Comparison of ENCODE assay signal across 1 cellular context in the genomic region with DNA sequence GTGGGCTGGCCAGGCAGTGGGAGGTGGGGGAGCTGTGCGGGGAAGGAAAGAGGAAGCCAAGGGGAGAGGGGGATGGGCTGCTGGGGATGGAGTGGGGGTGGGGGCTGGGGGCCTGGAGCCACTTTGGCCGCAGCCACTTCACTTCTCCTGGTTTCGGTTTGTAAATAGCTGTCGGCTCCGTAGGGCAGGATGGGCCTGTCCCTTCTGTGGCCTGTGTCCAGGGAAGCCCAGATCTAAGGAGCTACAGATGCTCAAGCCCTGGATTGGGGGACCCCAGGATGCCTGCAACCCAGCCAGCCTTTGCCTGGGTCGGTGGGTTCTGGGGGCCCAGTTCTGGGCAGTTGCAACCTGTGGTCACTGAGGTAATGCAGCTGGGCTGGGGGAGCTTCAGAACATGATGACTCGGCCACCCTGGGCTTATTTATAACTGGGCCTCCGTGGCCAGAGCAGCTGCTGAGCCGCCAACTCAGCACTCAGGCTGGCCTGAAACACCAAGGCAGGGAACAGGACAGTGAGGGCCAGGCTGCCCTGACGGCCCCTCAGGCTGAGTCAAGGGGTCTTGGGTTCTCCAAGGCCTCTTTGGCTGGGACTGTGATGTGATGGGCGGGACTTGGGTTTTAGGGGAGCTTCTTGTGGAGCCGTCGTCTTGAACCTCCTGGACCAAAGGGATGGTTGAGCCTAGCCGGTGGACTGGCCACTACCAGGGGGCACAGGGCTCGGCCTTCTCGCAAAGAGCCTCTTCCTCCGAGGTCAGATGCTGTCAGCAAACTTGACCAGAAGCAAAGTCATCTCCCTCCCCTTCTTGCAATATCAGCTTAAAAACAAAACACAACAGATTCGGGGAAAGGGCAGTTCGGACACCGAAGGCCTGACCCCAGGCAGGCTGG.
TF ChIP-seq lines count a peak whose summit lies in the region.

No MANE protein-coding gene starts in this region.

TF ChIP-seq in GM23338, 12 proteins besides CTCF, POLR2A, EP300 and RAD21 (continued from another document):
- TF ChIP-seq, protein P1, sequence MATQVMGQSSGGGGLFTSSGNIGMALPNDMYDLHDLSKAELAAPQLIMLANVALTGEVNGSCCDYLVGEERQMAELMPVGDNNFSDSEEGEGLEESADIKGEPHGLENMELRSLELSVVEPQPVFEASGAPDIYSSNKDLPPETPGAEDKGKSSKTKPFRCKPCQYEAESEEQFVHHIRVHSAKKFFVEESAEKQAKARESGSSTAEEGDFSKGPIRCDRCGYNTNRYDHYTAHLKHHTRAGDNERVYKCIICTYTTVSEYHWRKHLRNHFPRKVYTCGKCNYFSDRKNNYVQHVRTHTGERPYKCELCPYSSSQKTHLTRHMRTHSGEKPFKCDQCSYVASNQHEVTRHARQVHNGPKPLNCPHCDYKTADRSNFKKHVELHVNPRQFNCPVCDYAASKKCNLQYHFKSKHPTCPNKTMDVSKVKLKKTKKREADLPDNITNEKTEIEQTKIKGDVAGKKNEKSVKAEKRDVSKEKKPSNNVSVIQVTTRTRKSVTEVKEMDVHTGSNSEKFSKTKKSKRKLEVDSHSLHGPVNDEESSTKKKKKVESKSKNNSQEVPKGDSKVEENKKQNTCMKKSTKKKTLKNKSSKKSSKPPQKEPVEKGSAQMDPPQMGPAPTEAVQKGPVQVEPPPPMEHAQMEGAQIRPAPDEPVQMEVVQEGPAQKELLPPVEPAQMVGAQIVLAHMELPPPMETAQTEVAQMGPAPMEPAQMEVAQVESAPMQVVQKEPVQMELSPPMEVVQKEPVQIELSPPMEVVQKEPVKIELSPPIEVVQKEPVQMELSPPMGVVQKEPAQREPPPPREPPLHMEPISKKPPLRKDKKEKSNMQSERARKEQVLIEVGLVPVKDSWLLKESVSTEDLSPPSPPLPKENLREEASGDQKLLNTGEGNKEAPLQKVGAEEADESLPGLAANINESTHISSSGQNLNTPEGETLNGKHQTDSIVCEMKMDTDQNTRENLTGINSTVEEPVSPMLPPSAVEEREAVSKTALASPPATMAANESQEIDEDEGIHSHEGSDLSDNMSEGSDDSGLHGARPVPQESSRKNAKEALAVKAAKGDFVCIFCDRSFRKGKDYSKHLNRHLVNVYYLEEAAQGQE (IDR thresholded peaks at IDR 0.05; ENCODE audit: unreplicated experiment) = no peak
- TF ChIP-seq STAT1 (IDR thresholded peaks at IDR 0.05; ENCODE audit: unreplicated experiment) (no peak), CREB1 (CRISPR knock-in tag; IDR thresholded peaks at IDR 0.05; ENCODE audit: low read depth) (no peak), JUNB (IDR thresholded peaks at IDR 0.05; ENCODE audit: unreplicated experiment) (no peak), POLR2AphosphoS5 (IDR thresholded peaks at IDR 0.05; ENCODE audit: low read depth) (no peak), EZH2 (IDR thresholded peaks at IDR 0.05; ENCODE audit: low read depth, unreplicated experiment) (no peak), ZNF114 (CRISPR knock-in tag; IDR thresholded peaks at IDR 0.05) (no peak), ZNF331 (CRISPR knock-in tag; IDR thresholded peaks at IDR 0.05; ENCODE audit: low read depth) (no peak), ZNF462 (CRISPR knock-in tag; IDR thresholded peaks at IDR 0.05) (no peak), NANOG (IDR thresholded peaks at IDR 0.05; ENCODE audit: borderline replicate concordance) (no peak)
- TF ChIP-seq, protein P2, sequence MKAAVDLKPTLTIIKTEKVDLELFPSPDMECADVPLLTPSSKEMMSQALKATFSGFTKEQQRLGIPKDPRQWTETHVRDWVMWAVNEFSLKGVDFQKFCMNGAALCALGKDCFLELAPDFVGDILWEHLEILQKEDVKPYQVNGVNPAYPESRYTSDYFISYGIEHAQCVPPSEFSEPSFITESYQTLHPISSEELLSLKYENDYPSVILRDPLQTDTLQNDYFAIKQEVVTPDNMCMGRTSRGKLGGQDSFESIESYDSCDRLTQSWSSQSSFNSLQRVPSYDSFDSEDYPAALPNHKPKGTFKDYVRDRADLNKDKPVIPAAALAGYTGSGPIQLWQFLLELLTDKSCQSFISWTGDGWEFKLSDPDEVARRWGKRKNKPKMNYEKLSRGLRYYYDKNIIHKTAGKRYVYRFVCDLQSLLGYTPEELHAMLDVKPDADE (IDR thresholded peaks at IDR 0.05) = no peak
